8 cellular contexts compared by ENCODE assay signal in genomic region chr7:124929467-124930172, GRCh38. TPM values are rescaled to one million over a fixed set of nuclear protein-coding genes. Genes with fewer than 3 reads are reported as not detected.
DNase-seq lines count a peak whose midpoint lies in the region; ATAC-seq and TF ChIP-seq lines count a peak whose summit lies in the region.

TSS of gene POT1 (minus strand) at chr7:124929825. CDS start at chr7:124897173, 32,652 bp downstream.

- peaks cover 9% of the 10 kb centered on the region for H3K4me1 ChIP-seq in PC-9 (replicated peaks; ENCODE audit: insufficient read depth)

- H3K9me2 ChIP-seq in PC-9 (ENCODE audit: insufficient read depth) = no peaks in the 10 kb centered on the region; the same call in 1 of the 2 replicates

- no peaks in the 10 kb centered on the region for H3K9me3 ChIP-seq in PC-9 (ENCODE audit: insufficient read depth, low read depth)

- no peaks in the 10 kb centered on the region for H3K27me3 ChIP-seq in PC-9 (ENCODE audit: insufficient read depth, low read depth)

- BruUV-seq in PC-9 (replicated peaks; lab: Mats Ljungman, UMichigan) = TSS peak; percentile 71

- ATAC-seq in GM21619 (IDR thresholded peaks at IDR 0.05; ENCODE audit: unreplicated experiment) = peak; percentile 100

- intact Hi-C loops in PC-9 (cut with micrococcal nuclease; ENCODE audit: unreplicated experiment) = loop anchor here (1.0 kb wide), 1 partner anchor 64 kb away; no protein-coding TSS in a partner anchor

- H3K4me3 ChIP-seq in Jurkat, Clone E6-1 (ENCODE audit: low read length) = peak within 1 kb of the TSS; percentile 57
- H3K4me3 ChIP-seq in PC-9 = peak within 1 kb of the TSS; percentile 73
- peak within 1 kb of the TSS; percentile 86 for H3K4me3 ChIP-seq in epithelial cell of proximal tubule (ENCODE audit: low read depth, low read length)

- no peak for TF ChIP-seq CTCF in PC-9 (conservative IDR thresholded peaks at IDR 0.05)
- no peak for TF ChIP-seq CTCF in epithelial cell of proximal tubule (conservative IDR thresholded peaks at IDR 0.05; ENCODE audit: low read depth, low read length)

- H3K79me2 ChIP-seq in PC-9 (ENCODE audit: low read depth) = peaks cover 40% of the 10 kb centered on the region

- CTCF ChIA-PET in PC-9 (lab: Charles Lee) = interaction anchor here (0.6 kb wide), 1 partner anchor 1181 kb away, joined by 3 read pairs; the partner anchor contains the start of gene WASL

- no peaks in the 10 kb centered on the region for H4K20me1 ChIP-seq in PC-9 (ENCODE audit: insufficient read depth)

- peak within 1 kb of the TSS; percentile 78 for H2AFZ ChIP-seq in PC-9

- no peaks in the 10 kb centered on the region for H3F3A ChIP-seq in PC-9 (ENCODE audit: insufficient read depth, low read depth)

- POLR2A ChIA-PET in PC-9 (lab: Charles Lee; ENCODE audit: unreplicated experiment) = interaction anchor here (0.5 to 0.7 kb wide), 4 partner anchors 22 to 113 kb away, joined by 3 to 6 read pairs (median 4); no protein-coding TSS in a partner anchor

- H3K27ac ChIP-seq in PC-9 = peak within 1 kb of the TSS; percentile 60

- peak within 1 kb of the TSS; percentile 77 for H3K4me2 ChIP-seq in PC-9

- peak; percentile 99 for DNase-seq in DMS153 (lab: John Stamatoyannopoulos, UW)
- DNase-seq in Jurkat, Clone E6-1 (ENCODE audit: low read depth, low spot score) = peak; percentile 94
- peak; percentile 96 to 98 for DNase-seq in PC-9
- peak; percentile 95 for DNase-seq in activated T-cell treated with anti-CD3 and anti-CD28 coated beads, Interleukin-2, amount 50 U/mL, for 1 hour
- DNase-seq in epithelial cell of proximal tubule (ENCODE audit: low read depth) = peak; percentile 89
- DNase-seq in mucosa of gallbladder (ENCODE audit: low spot score) = peak; percentile 99
- peak; percentile 96 for DNase-seq in stimulated activated CD8-positive, alpha-beta memory T cell treated with anti-CD3 and anti-CD28 coated beads, Interleukin-4, amount 100 ng/mL, for 4 hours (ENCODE audit: low read depth in 2 of 2, low spot score in 1 of 2)

- no peaks in the 10 kb centered on the region for H3K36me3 ChIP-seq in PC-9 (ENCODE audit: low read depth)

RNA-seq across cellular contexts. Expression of gene POT1, which starts in this region (rescaled TPM):
- 12.4 TPM for polyA plus RNA-seq in Jurkat, Clone E6-1 (2012; ENCODE audit: insufficient read depth, insufficient read length)
- total RNA-seq in PC-9 (2021) (42.7 and 46.9 TPM in 2 replicates), epithelial cell of proximal tubule (20.2 and 26.5 TPM in 2 replicates), mucosa of gallbladder (19.3 TPM)

Comparison
In these comparisons a context has a peak if more than half of its experiments do, and no peak if none do; other contexts are left out.
1. Peak in every context shown above with its lines: DNase-seq, ATAC-seq, H3K4me3 ChIP-seq and H3K27ac ChIP-seq.